ENCODE assay signal across 21 cellular contexts in the genomic region with DNA sequence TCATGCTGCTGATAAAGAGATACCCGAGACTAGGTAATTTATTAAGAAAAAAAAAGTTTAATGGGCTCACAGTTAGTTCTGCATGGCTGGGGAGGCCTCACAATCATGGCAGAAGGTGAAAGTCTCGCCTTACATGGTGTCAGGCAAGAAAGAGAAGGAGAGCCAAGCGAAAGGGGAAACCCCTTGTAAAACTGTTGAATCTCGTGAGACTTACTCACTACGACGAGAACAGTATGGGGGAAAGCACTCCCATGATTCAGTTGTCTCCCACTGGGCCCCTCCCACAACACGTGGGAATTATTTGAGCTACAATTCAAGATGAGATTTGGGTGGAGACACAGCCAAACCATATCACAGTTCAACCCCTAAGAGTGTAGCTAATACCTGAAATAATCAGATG.
"Had no signal": no experiment of that assay in that cellular context is flagged by ENCODE, and none has a peak within 500 bp of the region (broad histone marks: within the 10 kb centered on the region; RNA-seq: fewer than 3 reads in every experiment).

No MANE protein-coding gene starts in this region.

- H3K27me3 Mint-ChIP-seq: activated CD8-positive, alpha-beta memory T cell treated with anti-CD3 and anti-CD28 coated beads, Interleukin-2, amount 10 ng/mL, durations not matched to agents 7 days and 5 days; activated naive CD8-positive, alpha-beta T cell treated with anti-CD3 and anti-CD28 coated beads, Interleukin-2, amount 50 U/mL, for 24 hours; T-helper 17 cell had no signal

- H3K27ac ChIP-seq: ascending aorta, body of pancreas had no signal

- H3K4me3 Mint-ChIP-seq: activated CD8-positive, alpha-beta memory T cell treated with anti-CD3 and anti-CD28 coated beads, Interleukin-2, amount 10 ng/mL, durations not matched to agents 7 days and 5 days; activated naive CD8-positive, alpha-beta T cell treated with anti-CD3 and anti-CD28 coated beads, Interleukin-2, amount 50 U/mL, for 24 hours; T-helper 17 cell; WTC11 had no signal

- DNase-seq: activated CD4-positive, alpha-beta T cell treated with anti-CD3 and anti-CD28 coated beads for 4 hours; activated CD8-positive, alpha-beta memory T cell treated with anti-CD3 and anti-CD28 coated beads, Interleukin-2, amount 10 ng/mL, durations not matched to agents 7 days and 5 days; activated naive CD8-positive, alpha-beta T cell treated with anti-CD3 and anti-CD28 coated beads, Interleukin-2, amount 50 U/mL, for 24 hours; activated T-cell treated with anti-CD3 and anti-CD28 coated beads, Interleukin-2, amount 50 U/mL, for 48 hours; amniotic stem cell; body of pancreas; central memory CD4-positive, alpha-beta T cell; KBM-7; NCI-H1092; NCI-H1417; NCI-H2029; NCI-H2107; NCI-H510A treated with DMSO at 0.1 percent for 48 hours; NCI-H69; NK-92 treated with Interleukin-12 subunit alpha and Interleukin-12 subunit beta, amount 100 ng/mL, for 24 hours; SHP77 treated with DMSO at 0.1 percent for 48 hours; T-helper 17 cell; T-helper 9 cell had no signal

- ATAC-seq: activated CD8-positive, alpha-beta memory T cell treated with anti-CD3 and anti-CD28 coated beads, Interleukin-2, amount 10 ng/mL, durations not matched to agents 7 days and 5 days; activated naive CD8-positive, alpha-beta T cell treated with anti-CD3 and anti-CD28 coated beads, Interleukin-2, amount 50 U/mL, for 24 hours; body of pancreas; T-helper 17 cell; WTC11 had no signal

- H3K9me3 ChIP-seq: ascending aorta, body of pancreas had no signal

- H3K27me3 ChIP-seq: ascending aorta, body of pancreas had no signal

- FAIRE-seq: bronchial epithelial cell had no signal

- H3K4me1 Mint-ChIP-seq: activated CD8-positive, alpha-beta memory T cell treated with anti-CD3 and anti-CD28 coated beads, Interleukin-2, amount 10 ng/mL, durations not matched to agents 7 days and 5 days had no signal

- H3K27ac Mint-ChIP-seq: activated CD8-positive, alpha-beta memory T cell treated with anti-CD3 and anti-CD28 coated beads, Interleukin-2, amount 10 ng/mL, durations not matched to agents 7 days and 5 days; activated naive CD8-positive, alpha-beta T cell treated with anti-CD3 and anti-CD28 coated beads, Interleukin-2, amount 50 U/mL, for 24 hours; T-helper 17 cell; WTC11 had no signal

- H3K36me3 ChIP-seq: ascending aorta had no signal

- H3K4me3 ChIP-seq: ascending aorta, body of pancreas had no signal

- H3K4me1 ChIP-seq: ascending aorta had no signal
